7 cellular contexts compared by ENCODE assay signal in genomic region chr9:35689351-35689600, GRCh38. TPM values are rescaled to one million over a fixed set of nuclear protein-coding genes. Genes with fewer than 3 reads are reported as not detected.
A peak's percentile ranks its signal among the peaks of the same experiment; 100 is the strongest.
DNase-seq lines count a peak whose midpoint lies in the region; ATAC-seq and TF ChIP-seq lines count a peak whose summit lies in the region.
"Had no signal": no experiment of that assay in that cellular context is flagged by ENCODE, and none has a peak within 500 bp of the region (broad histone marks: within the 10 kb centered on the region; RNA-seq: fewer than 3 reads in every experiment).

No MANE protein-coding gene starts in this region.

- no peaks in the 10 kb centered on the region for H3K27me3 ChIP-seq in right atrium auricular region
- H3K27me3 ChIP-seq in kidney epithelial cell (ENCODE audit: control insufficient read depth, insufficient read depth, low read length), result no peaks in the 10 kb centered on the region

- H3K4me3 ChIP-seq in right atrium auricular region (peak overlapping the region; percentile 70 to 74), kidney epithelial cell (ENCODE audit: low read depth, low read length) (peak overlapping the region; percentile 47)

- ATAC-seq in Right ventricle myocardium inferior, result no peak
- ATAC-seq in HG03520 (IDR thresholded peaks at IDR 0.05; ENCODE audit: unreplicated experiment), result no peak

- H3K36me3 ChIP-seq in right atrium auricular region, result peaks cover 31% of the 10 kb centered on the region
- no peaks in the 10 kb centered on the region for H3K36me3 ChIP-seq in kidney epithelial cell (ENCODE audit: control insufficient read depth, insufficient read depth, low read length)

- H3K4me1 ChIP-seq in right atrium auricular region, result peaks cover 0 to 56% of the 10 kb centered on the region in 2 donors

- peak overlapping the region; percentile 97 to 99 for H3K27ac ChIP-seq in right atrium auricular region
- H3K27ac ChIP-seq: parathyroid adenoma had no signal

- no peaks in the 10 kb centered on the region for H3K9me3 ChIP-seq in right atrium auricular region

- TF ChIP-seq CTCF in right atrium auricular region (IDR thresholded peaks at IDR 0.05), result no peak
- TF ChIP-seq CTCF in kidney epithelial cell (IDR thresholded peaks at IDR 0.05; ENCODE audit: insufficient read depth, low read length, poor library complexity, severe bottlenecking), result no peak

- intact Hi-C loops in Right ventricle myocardium inferior (cut with DNase I), result no loop called here

- DNase-seq in right atrium auricular region (ENCODE audit: low spot score), result no peak
- DNase-seq in Right ventricle myocardium inferior (ENCODE audit: missing footprints), result no peak
- no peak for DNase-seq in kidney epithelial cell (ENCODE audit: low read depth)
- DNase-seq in HPDE6-E6E7 (ENCODE audit: extremely low spot score), result no peak
- no peak for DNase-seq in NCI-H1930 (lab: John Stamatoyannopoulos, UW)

RNA-seq across cellular contexts. Expression of gene TPM2, which starts 0.4 kb away (rescaled TPM):
- 100 to 1,000 TPM; 599 to 915 TPM for total RNA-seq in right atrium auricular region
- total RNA-seq in Right ventricle myocardium inferior, result 1,163 TPM
- total RNA-seq in kidney epithelial cell, result 68.9 and 77.1 TPM in 2 replicates

RNA-seq across cellular contexts. Expression of gene CA9, which starts 15.5 kb away (rescaled TPM):
- total RNA-seq in right atrium auricular region, result 1 to 10 TPM; 5.5 to 5.9 TPM
- 0.30 TPM for total RNA-seq in Right ventricle myocardium inferior
- total RNA-seq in kidney epithelial cell, result 0.04 and 0.27 TPM in 2 replicates

RNA-seq across cellular contexts. Expression of gene ARHGEF39, which starts 24.3 kb away (rescaled TPM):
- total RNA-seq in right atrium auricular region (under 1 TPM in 1 of 2 donors, not detected in 1; 0.44 TPM), Right ventricle myocardium inferior (0.22 TPM), kidney epithelial cell (0.62 and 1.2 TPM in 2 replicates)

RNA-seq across cellular contexts. Expression of gene CCDC107, which starts 31.2 kb away (rescaled TPM):
- 10 to 100 TPM; 38.5 to 64.3 TPM for total RNA-seq in right atrium auricular region
- 58.6 TPM for total RNA-seq in Right ventricle myocardium inferior
- total RNA-seq in kidney epithelial cell, result 14.0 and 21.1 TPM in 2 replicates

RNA-seq across cellular contexts. Expression of gene RMRP, which starts 31.5 kb away (rescaled TPM):
- total RNA-seq in right atrium auricular region (100 to 1,000 TPM in 1 of 2 donors, not detected in 1; 431 TPM), Right ventricle myocardium inferior (15,747 TPM), kidney epithelial cell (1,522 and 7,636 TPM in 2 replicates)
